10 cellular contexts compared by ENCODE assay signal in the genomic region with DNA sequence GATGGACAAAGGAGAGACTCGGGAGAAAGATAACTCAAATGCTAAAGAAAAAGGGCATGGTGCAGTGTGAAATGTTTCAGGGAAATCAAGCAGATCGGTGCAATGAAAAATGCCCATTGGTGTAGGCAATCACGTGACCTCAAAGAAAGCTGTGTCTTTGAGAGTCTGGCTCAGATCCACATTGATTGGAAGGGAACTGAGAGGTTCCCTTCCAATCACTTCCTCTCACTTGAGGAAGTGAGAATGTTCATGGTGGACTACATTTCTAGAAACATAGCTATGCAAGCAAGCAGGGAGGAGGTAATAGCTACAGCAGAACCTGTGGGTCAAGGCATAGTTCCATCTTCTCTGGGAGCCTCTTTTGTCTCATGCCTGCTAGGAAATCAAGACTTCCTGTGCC.
DNase-seq lines count a peak whose midpoint lies in the region; ATAC-seq and TF ChIP-seq lines count a peak whose summit lies in the region.
"Had no signal": no experiment of that assay in that cellular context is flagged by ENCODE, and none has a peak within 500 bp of the region (broad histone marks: within the 10 kb centered on the region; RNA-seq: fewer than 3 reads in every experiment).

No MANE protein-coding gene starts in this region.

- no peak for TF ChIP-seq CTCF in GM06990 (IDR thresholded peaks at IDR 0.05; ENCODE audit: insufficient read depth, low read length, poor library complexity, severe bottlenecking)

- DNase-seq in GM06990 (ENCODE audit: extremely low read depth, insufficient read length) (peak; percentile 50), MV-4-11 (lab: John Stamatoyannopoulos, UW) (peak; percentile 92), iPS-NIHi7 (ENCODE audit: extremely low spot score) (no peak), SW 1271 (lab: John Stamatoyannopoulos, UW) (no peak)
- no peak for DNase-seq in activated CD4-positive, alpha-beta T cell treated with anti-CD3 and anti-CD28 coated beads for 4 hours
- DNase-seq: ACHN, KBM-7 had no signal

- no peaks in the 10 kb centered on the region for H3K27me3 ChIP-seq in GM06990 (replicated peaks; ENCODE audit: control insufficient read depth, insufficient read depth, low read length)

- H3K4me3 ChIP-seq in GM06990 (replicated peaks; ENCODE audit: low read depth, low read length) = no peak overlapping the region

- peak; percentile 93 for ATAC-seq in GM19395 (IDR thresholded peaks at IDR 0.05; ENCODE audit: unreplicated experiment)
- peak; percentile 74 for ATAC-seq in HG02870 (IDR thresholded peaks at IDR 0.05; ENCODE audit: unreplicated experiment)
- no peak for ATAC-seq in HG03521 (IDR thresholded peaks at IDR 0.05; ENCODE audit: unreplicated experiment)

- H3K36me3 ChIP-seq in GM06990 (ENCODE audit: control insufficient read depth, insufficient read depth, low read length) = no peaks in the 10 kb centered on the region; the same call in 1 of the 2 replicates

Comparison
In these comparisons a context has a peak if more than half of its experiments do, and no peak if none do; other contexts are left out.
1. DNase-seq: peak in GM06990 (single experiment) and MV-4-11 (single experiment); none in iPS-NIHi7 (single experiment), activated CD4-positive, alpha-beta T cell treated with anti-CD3 and anti-CD28 coated beads for 4 hours (0 of 2) and SW 1271 (0 of 2).